Comparison of ENCODE assay signal across 1 cellular context in genomic region chr19:39351537-39352037, GRCh38.
A peak's percentile ranks its signal among the peaks of the same experiment; 100 is the strongest.
TF ChIP-seq lines count a peak whose summit lies in the region.

No MANE protein-coding gene starts in this region.

TF ChIP-seq in K562, 482 proteins besides CTCF, POLR2A, EP300 and RAD21 (continued from another document and continues in another):
- TF ChIP-seq, protein P1, sequence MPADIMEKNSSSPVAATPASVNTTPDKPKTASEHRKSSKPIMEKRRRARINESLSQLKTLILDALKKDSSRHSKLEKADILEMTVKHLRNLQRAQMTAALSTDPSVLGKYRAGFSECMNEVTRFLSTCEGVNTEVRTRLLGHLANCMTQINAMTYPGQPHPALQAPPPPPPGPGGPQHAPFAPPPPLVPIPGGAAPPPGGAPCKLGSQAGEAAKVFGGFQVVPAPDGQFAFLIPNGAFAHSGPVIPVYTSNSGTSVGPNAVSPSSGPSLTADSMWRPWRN (IDR thresholded peaks at IDR 0.05; ENCODE audit: low read depth) = no peak
- TF ChIP-seq, protein P2, sequence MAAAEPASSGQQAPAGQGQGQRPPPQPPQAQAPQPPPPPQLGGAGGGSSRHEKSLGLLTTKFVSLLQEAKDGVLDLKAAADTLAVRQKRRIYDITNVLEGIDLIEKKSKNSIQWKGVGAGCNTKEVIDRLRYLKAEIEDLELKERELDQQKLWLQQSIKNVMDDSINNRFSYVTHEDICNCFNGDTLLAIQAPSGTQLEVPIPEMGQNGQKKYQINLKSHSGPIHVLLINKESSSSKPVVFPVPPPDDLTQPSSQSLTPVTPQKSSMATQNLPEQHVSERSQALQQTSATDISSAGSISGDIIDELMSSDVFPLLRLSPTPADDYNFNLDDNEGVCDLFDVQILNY (CRISPR knock-in tag; IDR thresholded peaks at IDR 0.05) = no peak
- TF ChIP-seq, protein P3, sequence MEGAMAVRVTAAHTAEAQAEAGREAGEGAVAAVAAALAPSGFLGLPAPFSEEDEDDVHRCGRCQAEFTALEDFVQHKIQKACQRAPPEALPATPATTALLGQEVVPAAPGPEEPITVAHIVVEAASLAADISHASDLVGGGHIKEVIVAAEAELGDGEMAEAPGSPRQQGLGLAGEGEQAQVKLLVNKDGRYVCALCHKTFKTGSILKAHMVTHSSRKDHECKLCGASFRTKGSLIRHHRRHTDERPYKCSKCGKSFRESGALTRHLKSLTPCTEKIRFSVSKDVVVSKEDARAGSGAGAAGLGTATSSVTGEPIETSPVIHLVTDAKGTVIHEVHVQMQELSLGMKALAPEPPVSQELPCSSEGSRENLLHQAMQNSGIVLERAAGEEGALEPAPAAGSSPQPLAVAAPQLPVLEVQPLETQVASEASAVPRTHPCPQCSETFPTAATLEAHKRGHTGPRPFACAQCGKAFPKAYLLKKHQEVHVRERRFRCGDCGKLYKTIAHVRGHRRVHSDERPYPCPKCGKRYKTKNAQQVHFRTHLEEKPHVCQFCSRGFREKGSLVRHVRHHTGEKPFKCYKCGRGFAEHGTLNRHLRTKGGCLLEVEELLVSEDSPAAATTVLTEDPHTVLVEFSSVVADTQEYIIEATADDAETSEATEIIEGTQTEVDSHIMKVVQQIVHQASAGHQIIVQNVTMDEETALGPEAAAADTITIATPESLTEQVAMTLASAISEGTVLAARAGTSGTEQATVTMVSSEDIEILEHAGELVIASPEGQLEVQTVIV (CRISPR knock-in tag; IDR thresholded peaks at IDR 0.05; ENCODE audit: borderline replicate concordance) = no peak
- TF ChIP-seq WHSC1 (IDR thresholded peaks at IDR 0.05; ENCODE audit: low read length) (no peak), DPF2 (IDR thresholded peaks at IDR 0.05) (peak; percentile 51; the same call in 1 of the 2 replicates), ESRRB (CRISPR knock-in tag; IDR thresholded peaks at IDR 0.05; ENCODE audit: borderline replicate concordance) (no peak), ZNF239 (CRISPR knock-in tag; IDR thresholded peaks at IDR 0.05) (no peak), ZNF445 (CRISPR knock-in tag; IDR thresholded peaks at IDR 0.05; ENCODE audit: low read depth) (no peak), CBFA2T2 (conservative IDR thresholded peaks at IDR 0.05) (no peak), ETV6 (IDR thresholded peaks at IDR 0.05; ENCODE audit: borderline replicate concordance in 1 of 2, low read depth in 2 of 2, low read length in 1 of 2) (no peak), ETV6 (CRISPR knock-in tag; IDR thresholded peaks at IDR 0.05; ENCODE audit: borderline replicate concordance) (no peak), GTF2A2 (tag; IDR thresholded peaks at IDR 0.05) (no peak), CBX8 (IDR thresholded peaks at IDR 0.05; ENCODE audit: borderline replicate concordance, extremely low read depth, low read depth, low read length, poor library complexity, severe bottlenecking) (no peak), NFIX (CRISPR knock-in tag; IDR thresholded peaks at IDR 0.05; ENCODE audit: low read depth) (no peak), ZNF561 (CRISPR knock-in tag; conservative IDR thresholded peaks at IDR 0.05) (no peak), U2AF2 (optimal IDR thresholded peaks at IDR 0.05; ENCODE audit: low read depth, low read length) (no peak), IRF9 (tag; IDR thresholded peaks at IDR 0.05) (no peak), PTTG1 (tag; IDR thresholded peaks at IDR 0.05; ENCODE audit: low read depth) (no peak), ATF1 (CRISPR knock-in tag; IDR thresholded peaks at IDR 0.05) (no peak), ATF1 (tag; IDR thresholded peaks at IDR 0.05) (peak; percentile 49; the same call in 1 of the 2 replicates), TRIM24 (IDR thresholded peaks at IDR 0.05) (no peak), NCOA4 (IDR thresholded peaks at IDR 0.05; ENCODE audit: partially characterized antibody) (no peak), PBX2 (CRISPR knock-in tag; IDR thresholded peaks at IDR 0.05; ENCODE audit: low read depth) (no peak), PBX2 (tag; conservative IDR thresholded peaks at IDR 0.05; ENCODE audit: low read depth) (peak; percentile 81), PHB2 (IDR thresholded peaks at IDR 0.05; ENCODE audit: low read depth) (no peak), TSC22D4 (tag; IDR thresholded peaks at IDR 0.05) (no peak)
- TF ChIP-seq, protein P4, sequence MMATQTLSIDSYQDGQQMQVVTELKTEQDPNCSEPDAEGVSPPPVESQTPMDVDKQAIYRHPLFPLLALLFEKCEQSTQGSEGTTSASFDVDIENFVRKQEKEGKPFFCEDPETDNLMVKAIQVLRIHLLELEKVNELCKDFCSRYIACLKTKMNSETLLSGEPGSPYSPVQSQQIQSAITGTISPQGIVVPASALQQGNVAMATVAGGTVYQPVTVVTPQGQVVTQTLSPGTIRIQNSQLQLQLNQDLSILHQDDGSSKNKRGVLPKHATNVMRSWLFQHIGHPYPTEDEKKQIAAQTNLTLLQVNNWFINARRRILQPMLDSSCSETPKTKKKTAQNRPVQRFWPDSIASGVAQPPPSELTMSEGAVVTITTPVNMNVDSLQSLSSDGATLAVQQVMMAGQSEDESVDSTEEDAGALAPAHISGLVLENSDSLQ (IDR thresholded peaks at IDR 0.05) = peak; percentile 72
- TF ChIP-seq, protein P5, sequence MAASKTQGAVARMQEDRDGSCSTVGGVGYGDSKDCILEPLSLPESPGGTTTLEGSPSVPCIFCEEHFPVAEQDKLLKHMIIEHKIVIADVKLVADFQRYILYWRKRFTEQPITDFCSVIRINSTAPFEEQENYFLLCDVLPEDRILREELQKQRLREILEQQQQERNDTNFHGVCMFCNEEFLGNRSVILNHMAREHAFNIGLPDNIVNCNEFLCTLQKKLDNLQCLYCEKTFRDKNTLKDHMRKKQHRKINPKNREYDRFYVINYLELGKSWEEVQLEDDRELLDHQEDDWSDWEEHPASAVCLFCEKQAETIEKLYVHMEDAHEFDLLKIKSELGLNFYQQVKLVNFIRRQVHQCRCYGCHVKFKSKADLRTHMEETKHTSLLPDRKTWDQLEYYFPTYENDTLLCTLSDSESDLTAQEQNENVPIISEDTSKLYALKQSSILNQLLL (CRISPR knock-in tag; IDR thresholded peaks at IDR 0.05; ENCODE audit: borderline replicate concordance) = no peak
- TF ChIP-seq, protein P6, sequence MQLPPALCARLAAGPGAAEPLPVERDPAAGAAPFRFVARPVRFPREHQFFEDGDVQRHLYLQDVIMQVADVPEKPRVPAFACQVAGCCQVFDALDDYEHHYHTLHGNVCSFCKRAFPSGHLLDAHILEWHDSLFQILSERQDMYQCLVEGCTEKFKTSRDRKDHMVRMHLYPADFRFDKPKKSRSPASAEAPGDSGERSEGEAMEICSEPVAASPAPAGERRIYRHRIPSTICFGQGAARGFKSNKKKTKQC (CRISPR knock-in tag; IDR thresholded peaks at IDR 0.05) = no peak
- TF ChIP-seq, protein P7, sequence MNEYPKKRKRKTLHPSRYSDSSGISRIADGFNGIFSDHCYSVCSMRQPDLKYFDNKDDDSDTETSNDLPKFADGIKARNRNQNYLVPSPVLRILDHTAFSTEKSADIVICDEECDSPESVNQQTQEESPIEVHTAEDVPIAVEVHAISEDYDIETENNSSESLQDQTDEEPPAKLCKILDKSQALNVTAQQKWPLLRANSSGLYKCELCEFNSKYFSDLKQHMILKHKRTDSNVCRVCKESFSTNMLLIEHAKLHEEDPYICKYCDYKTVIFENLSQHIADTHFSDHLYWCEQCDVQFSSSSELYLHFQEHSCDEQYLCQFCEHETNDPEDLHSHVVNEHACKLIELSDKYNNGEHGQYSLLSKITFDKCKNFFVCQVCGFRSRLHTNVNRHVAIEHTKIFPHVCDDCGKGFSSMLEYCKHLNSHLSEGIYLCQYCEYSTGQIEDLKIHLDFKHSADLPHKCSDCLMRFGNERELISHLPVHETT (CRISPR knock-in tag; conservative IDR thresholded peaks at IDR 0.05 in 1 of 2, IDR thresholded peaks at IDR 0.05 in 1 of 2) = no peak
- TF ChIP-seq, protein P8, sequence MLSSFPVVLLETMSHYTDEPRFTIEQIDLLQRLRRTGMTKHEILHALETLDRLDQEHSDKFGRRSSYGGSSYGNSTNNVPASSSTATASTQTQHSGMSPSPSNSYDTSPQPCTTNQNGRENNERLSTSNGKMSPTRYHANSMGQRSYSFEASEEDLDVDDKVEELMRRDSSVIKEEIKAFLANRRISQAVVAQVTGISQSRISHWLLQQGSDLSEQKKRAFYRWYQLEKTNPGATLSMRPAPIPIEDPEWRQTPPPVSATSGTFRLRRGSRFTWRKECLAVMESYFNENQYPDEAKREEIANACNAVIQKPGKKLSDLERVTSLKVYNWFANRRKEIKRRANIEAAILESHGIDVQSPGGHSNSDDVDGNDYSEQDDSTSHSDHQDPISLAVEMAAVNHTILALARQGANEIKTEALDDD (IDR thresholded peaks at IDR 0.05) = no peak
